22 cellular contexts compared by ENCODE assay signal in genomic region chr4:61319156-61319555, GRCh38.
DNase-seq lines count a peak whose midpoint lies in the region; TF ChIP-seq lines count a peak whose summit lies in the region.
"Had no signal": no experiment of that assay in that cellular context is flagged by ENCODE, and none has a peak within 500 bp of the region (broad histone marks: within the 10 kb centered on the region; RNA-seq: fewer than 3 reads in every experiment).

No MANE protein-coding gene starts in this region.

- no peak overlapping the region for H3K4me3 Mint-ChIP-seq in mesothelial cell of epicardium
- H3K4me3 Mint-ChIP-seq: B cell; CD4-positive, alpha-beta T cell; CD8-positive, alpha-beta memory T cell had no signal

- no peak overlapping the region for H3K9ac ChIP-seq in SK-N-SH
- H3K9ac ChIP-seq: BLaER1 treated with 17β-estradiol and CSF1 and Interleukin-3, amounts not matched to agents 10 nM and 100 nM had no signal

- H3K4me1 ChIP-seq in SK-N-SH (ENCODE audit: control insufficient read depth in 1 of 2, insufficient read depth in 2 of 2, low read depth in 1 of 2, low read length in 1 of 2), result no peaks in the 10 kb centered on the region
- H3K4me1 ChIP-seq: A549; BLaER1 treated with 17β-estradiol and CSF1 and Interleukin-3, amounts not matched to agents 10 nM and 100 nM had no signal

- no peaks in the 10 kb centered on the region for H3K9me2 ChIP-seq in SK-N-SH

- no peaks in the 10 kb centered on the region for H3K27me3 Mint-ChIP-seq in mesothelial cell of epicardium (ENCODE audit: low read depth)
- H3K27me3 Mint-ChIP-seq: B cell; CD4-positive, alpha-beta T cell; CD8-positive, alpha-beta memory T cell had no signal

- H3K9me3 ChIP-seq in SK-N-SH, result no peaks in the 10 kb centered on the region
- H3K9me3 ChIP-seq: A549 had no signal

- H3K4me3 ChIP-seq in SK-N-SH (ENCODE audit: low read depth in 2 of 2, low read length in 1 of 2), result no peak overlapping the region
- H3K4me3 ChIP-seq: A549; BLaER1 treated with 17β-estradiol and CSF1 and Interleukin-3, amounts not matched to agents 10 nM and 100 nM; GM12878 had no signal

- CTCF ChIA-PET in SK-N-SH (lab: Yijun Ruan, JAX), result no interaction called here

- H3K79me2 ChIP-seq in SK-N-SH (ENCODE audit: insufficient read depth), result no peaks in the 10 kb centered on the region

- no peaks in the 10 kb centered on the region for H4K20me1 ChIP-seq in SK-N-SH (ENCODE audit: insufficient read depth)
- H4K20me1 ChIP-seq: BLaER1 treated with 17β-estradiol and CSF1 and Interleukin-3, amounts not matched to agents 10 nM and 100 nM had no signal

- no peak for TF ChIP-seq CTCF in SK-N-SH (IDR thresholded peaks at IDR 0.05)
- TF ChIP-seq CTCF in mesothelial cell of epicardium (IDR thresholded peaks at IDR 0.05; ENCODE audit: unreplicated experiment), result no peak

- no peaks in the 10 kb centered on the region for H3K27me3 ChIP-seq in SK-N-SH (ENCODE audit: insufficient read depth)
- H3K27me3 ChIP-seq: BLaER1 treated with 17β-estradiol and CSF1 and Interleukin-3, amounts not matched to agents 10 nM and 100 nM had no signal

- H3K4me1 Mint-ChIP-seq in mesothelial cell of epicardium, result peaks cover 21% of the 10 kb centered on the region
- H3K4me1 Mint-ChIP-seq: B cell; CD8-positive, alpha-beta memory T cell had no signal

- H3K36me3 Mint-ChIP-seq in mesothelial cell of epicardium, result peaks cover 49% of the 10 kb centered on the region
- H3K36me3 Mint-ChIP-seq: CD8-positive, alpha-beta memory T cell had no signal

- TF ChIP-seq RAD21 in SK-N-SH (IDR thresholded peaks at IDR 0.05; ENCODE audit: low read length), result no peak

- no peaks in the 10 kb centered on the region for H3F3A ChIP-seq in SK-N-SH (replicated peaks; ENCODE audit: insufficient read depth)

- no peak overlapping the region for H3K27ac ChIP-seq in SK-N-SH (ENCODE audit: low read depth in 2 of 2, low read length in 1 of 2)
- H3K27ac ChIP-seq: 22Rv1; A549; BLaER1 treated with 17β-estradiol and CSF1 and Interleukin-3, amounts not matched to agents 10 nM and 100 nM; C4-2B had no signal

- H3K27ac Mint-ChIP-seq in mesothelial cell of epicardium, result peak overlapping the region; percentile 26
- H3K27ac Mint-ChIP-seq: B cell; CD4-positive, alpha-beta T cell; CD8-positive, alpha-beta memory T cell had no signal

- H2AFZ ChIP-seq in SK-N-SH (ENCODE audit: low read depth), result no peak overlapping the region

- DNase-seq in SK-N-SH (no peak), amniotic epithelial cell (ENCODE audit: low read depth) (peak; percentile 7), mesothelial cell of epicardium (ENCODE audit: low spot score in 2 of 2, unreplicated experiment in 2 of 2) (no peak)
- DNase-seq in stimulated activated CD4-positive, alpha-beta T cell treated with anti-CD3 and anti-CD28 coated beads, Interleukin-4, amount 100 ng/mL, for 24 hours, result no peak
- no peak for DNase-seq in activated CD8-positive, alpha-beta memory T cell treated with anti-CD3 and anti-CD28 coated beads, Interleukin-2, amount 50 U/mL, for 48 hours
- DNase-seq: AML-193; CD4-positive, alpha-beta T cell; CD8-positive, alpha-beta memory T cell; COR-L47; DMS 273 treated with DMSO at 0.1 percent for 48 hours; DMS153; DMS53; DMS79; DND-41; EL; GDM1 had no signal

- no peak overlapping the region for H3K4me2 ChIP-seq in SK-N-SH
- H3K4me2 ChIP-seq: A549; BLaER1 treated with 17β-estradiol and CSF1 and Interleukin-3, amounts not matched to agents 10 nM and 100 nM had no signal

- no peak for TF ChIP-seq EP300 in SK-N-SH (IDR thresholded peaks at IDR 0.05; ENCODE audit: borderline replicate concordance in 1 of 2, low read depth in 1 of 2, low read length in 1 of 2)

- POLR2A ChIA-PET in SK-N-SH (lab: Yijun Ruan, JAX), result no interaction called here

- H3K36me3 ChIP-seq in SK-N-SH (replicated peaks in 1 of 2; ENCODE audit: control insufficient read depth in 1 of 2, insufficient read depth in 2 of 2, low read length in 1 of 2), result no peaks in the 10 kb centered on the region
- H3K36me3 ChIP-seq: BLaER1 treated with 17β-estradiol and CSF1 and Interleukin-3, amounts not matched to agents 10 nM and 100 nM had no signal

- H3K9me3 Mint-ChIP-seq in mesothelial cell of epicardium, result peaks cover 58% of the 10 kb centered on the region

TF ChIP-seq in SK-N-SH, 30 proteins besides CTCF, POLR2A, EP300 and RAD21:
- TF ChIP-seq TAF1 (IDR thresholded peaks at IDR 0.05; ENCODE audit: borderline replicate concordance, low read depth, low read length) (no peak), SIN3A (IDR thresholded peaks at IDR 0.05; ENCODE audit: borderline replicate concordance, low read depth, low read length) (no peak), GATA2 (CRISPR knock-in tag; IDR thresholded peaks at IDR 0.05) (peak; percentile 19; the same call in 1 of the 2 replicates), USF1 (IDR thresholded peaks at IDR 0.05; ENCODE audit: borderline replicate concordance, low read depth) (no peak), JUND (IDR thresholded peaks at IDR 0.05) (no peak)
TF ChIP-seq in SK-N-SH: peak in this region for 1.
